Comparison of ENCODE assay signal across 16 cellular contexts in genomic region chr7:158573310-158573709, GRCh38. TPM values are rescaled to one million over a fixed set of nuclear protein-coding genes. Genes with fewer than 3 reads are reported as not detected.
"Had no signal": no experiment of that assay in that cellular context is flagged by ENCODE, and none has a peak within 500 bp of the region (broad histone marks: within the 10 kb centered on the region; RNA-seq: fewer than 3 reads in every experiment).

No MANE protein-coding gene starts in this region.

- H3K36me3 ChIP-seq: brain microvascular endothelial cell, pancreas, sigmoid colon had no signal

- ATAC-seq: activated CD8-positive, alpha-beta T cell treated with anti-CD3 and anti-CD28 coated beads for 36 hours; left lobe of liver; pancreas; stimulated activated naive CD8-positive, alpha-beta T cell treated with anti-CD3 and anti-CD28 coated beads, Interleukin-15, amount 100 ng/mL, for 72 hours had no signal

- H3K27ac ChIP-seq: brain microvascular endothelial cell, pancreas had no signal

- H3K4me3 ChIP-seq: pancreas, sigmoid colon had no signal

- FAIRE-seq: endothelial cell of umbilical vein, keratinocyte had no signal

- DNase-seq: activated CD4-positive, alpha-beta T cell treated with anti-CD3 and anti-CD28 coated beads for 4 hours; activated CD8-positive, alpha-beta memory T cell treated with anti-CD3 and anti-CD28 coated beads, Interleukin-2, amount 50 U/mL, for 4 hours; activated CD8-positive, alpha-beta T cell treated with anti-CD3 and anti-CD28 coated beads for 36 hours; activated naive CD8-positive, alpha-beta T cell treated with anti-CD3 and anti-CD28 coated beads, Interleukin-2, amount 10 ng/mL, durations not matched to agents 7 days and 5 days; brain microvascular endothelial cell; cortex of kidney; effector CD8-positive, alpha-beta T cell; foreskin fibroblast; hippocampal formation; pancreas; sigmoid colon; stimulated activated CD4-positive, alpha-beta T cell treated with anti-CD3 and anti-CD28 coated beads, Interleukin-1b, Interleukin-23, amount 100 ng/mL, for 48 hours; stimulated activated naive CD8-positive, alpha-beta T cell treated with anti-CD3 and anti-CD28 coated beads, Interleukin-15, amount 100 ng/mL, for 72 hours had no signal

- H3K27me3 ChIP-seq: pancreas had no signal

- H3K9me3 ChIP-seq: pancreas, sigmoid colon had no signal

RNA-seq across cellular contexts. Expression of gene PTPRN2, which starts 14.3 kb away (rescaled TPM):
- polyA plus RNA-seq: keratinocyte had no signal
